ENCODE assay signal across 35 cellular contexts in genomic region chr12:2095878-2096277, GRCh38. TPM values are rescaled to one million over a fixed set of nuclear protein-coding genes. Genes with fewer than 3 reads are reported as not detected.
A peak's percentile ranks its signal among the peaks of the same experiment; 100 is the strongest.
DNase-seq lines count a peak whose midpoint lies in the region; ATAC-seq, FAIRE-seq and TF ChIP-seq lines count a peak whose summit lies in the region.
"Had no signal": no experiment of that assay in that cellular context is flagged by ENCODE, and none has a peak within 500 bp of the region (broad histone marks: within the 10 kb centered on the region; RNA-seq: fewer than 3 reads in every experiment).

No MANE protein-coding gene starts in this region.

- no peak overlapping the region for H3K27ac ChIP-seq in keratinocyte (ENCODE audit: control insufficient read depth, insufficient read depth, low read length)
- H3K27ac ChIP-seq in stomach = peak overlapping the region in 3 of 5 donors; percentile 41 to 79 (median 54)
- no peak overlapping the region for H3K27ac ChIP-seq in lower lobe of right lung
- H3K27ac ChIP-seq: esophagus squamous epithelium, neutrophil, testis had no signal

- no peaks in the 10 kb centered on the region for H4K20me1 ChIP-seq in keratinocyte (ENCODE audit: control insufficient read depth, extremely low read depth, insufficient read depth, low read length)

- 71 to 83% (median 79%) methylated on average over 5 of the region's 5 CpGs for WGBS in stomach, 5 donors

- dilution Hi-C loops in keratinocyte (cut with MboI; ENCODE audit: extremely low pct_ligation_motif_present, low sequenced_read_pairs) = no loop called here

- H3K9me3 Mint-ChIP-seq in central memory CD8-positive, alpha-beta T cell = no peaks in the 10 kb centered on the region
- H3K9me3 Mint-ChIP-seq: activated CD4-positive, alpha-beta T cell treated with anti-CD3 and anti-CD28 coated beads, Interleukin-2, amount 10 ng/mL, durations not matched to agents 24 days and 14 days; activated naive CD8-positive, alpha-beta T cell treated with anti-CD3 and anti-CD28 coated beads for 36 hours; activated T-helper 2 cell treated with anti-CD3 and anti-CD28 coated beads, Interferon-gamma antibody, Interleukin-2, Interleukin-4, amounts not matched to agents 10 μg/mL and 5 μg/mL and 100 μg/mL, durations not matched to agents 14 hours and 24 hours and 36 hours; CD8-positive, alpha-beta T cell; dendritic cell treated with granulocyte-macrophage colony-stimulating factor and Interleukin-4, amounts not matched to agents 40 ng/mL and 50 ng/mL, for 4 days; GM23338; naive B cell; stimulated activated naive B cell treated with anti-CD40 and anti-IgM and Interleukin-4, amounts not matched to agents 10 μg/mL and 1 μg/mL and 100 μg/mL, for 72 hours had no signal

- TF ChIP-seq EP300 in stomach (IDR thresholded peaks at IDR 0.05) = peak; percentile 83

- no peaks in the 10 kb centered on the region for H3K9me1 ChIP-seq in keratinocyte (ENCODE audit: control insufficient read depth, extremely low read depth, insufficient read depth, low read length)

- H3K9me3 ChIP-seq in keratinocyte (ENCODE audit: control insufficient read depth, low read depth, low read length) = no peaks in the 10 kb centered on the region
- H3K9me3 ChIP-seq in stomach = no peaks in the 10 kb centered on the region
- no peaks in the 10 kb centered on the region for H3K9me3 ChIP-seq in lower lobe of right lung
- H3K9me3 ChIP-seq: BE2C, esophagus squamous epithelium, neutrophil, testis had no signal

- TF ChIP-seq POLR2A in stomach (IDR thresholded peaks at IDR 0.05) = no peak

- H3K9ac ChIP-seq in keratinocyte (ENCODE audit: control insufficient read depth, extremely low read depth, insufficient read depth, low read length) = no peak overlapping the region

- H3K4me1 ChIP-seq in keratinocyte (ENCODE audit: control insufficient read depth, extremely low read depth, insufficient read depth, low read length) = peaks cover 13% of the 10 kb centered on the region
- H3K4me1 ChIP-seq in stomach = peaks cover 0 to 64% (median 20%) of the 10 kb centered on the region in 4 donors
- peaks cover 10% of the 10 kb centered on the region for H3K4me1 ChIP-seq in lower lobe of right lung
- H3K4me1 ChIP-seq: BE2C, testis had no signal

- FAIRE-seq in keratinocyte (lab: Jason Lieb, UNC) (no peak), urothelium cell line (lab: Jason Lieb, UNC) (no peak)
- FAIRE-seq: astrocyte had no signal

- DNase-seq in NCI-H345 treated with DMSO at 0.1 percent for 48 hours (lab: John Stamatoyannopoulos, UW; ENCODE audit: unreplicated experiment) (peak; percentile 7), keratinocyte (ENCODE audit: low read depth, low spot score) (no peak), stomach (no peak), urothelium cell line (ENCODE audit: low spot score) (no peak), MV-4-11 (lab: John Stamatoyannopoulos, UW) (no peak), lower lobe of right lung (no peak)
- no peak for DNase-seq in central memory CD8-positive, alpha-beta T cell (ENCODE audit: low spot score in 2 of 2)
- no peak for DNase-seq in activated effector memory CD4-positive, alpha-beta T cell treated with Interleukin-2 at 50 U/mL for 16 hours
- DNase-seq: activated CD4-positive, alpha-beta T cell treated with anti-CD3 and anti-CD28 coated beads, Interleukin-2, amount 10 ng/mL, durations not matched to agents 24 days and 14 days; activated CD8-positive, alpha-beta memory T cell treated with anti-CD3 and anti-CD28 coated beads for 24 hours; activated naive CD8-positive, alpha-beta T cell treated with anti-CD3 and anti-CD28 coated beads for 36 hours; activated T-cell treated with anti-CD3 and anti-CD28 coated beads for 4 hours; BE2C; caudate nucleus; CD8-positive, alpha-beta T cell; esophagus squamous epithelium; foreskin melanocyte; hippocampal formation; Kasumi-1; mesendoderm; naive B cell; NCI-H1436; NCI-H2081; NCI-H226; NCI-H748 treated with DMSO at 0.1 percent for 48 hours; stimulated activated naive B cell treated with anti-CD40 and anti-IgM and Interleukin-4, amounts not matched to agents 10 μg/mL and 1 μg/mL and 100 μg/mL, for 72 hours; T1000; testis had no signal

- no peaks in the 10 kb centered on the region for H3K27me3 ChIP-seq in keratinocyte (ENCODE audit: control insufficient read depth, extremely low read depth, insufficient read depth, low read length)
- H3K27me3 ChIP-seq in stomach = no peaks in the 10 kb centered on the region
- peaks cover 3% of the 10 kb centered on the region for H3K27me3 ChIP-seq in lower lobe of right lung (ENCODE audit: low read depth)
- H3K27me3 ChIP-seq: neutrophil, testis had no signal

- H3K36me3 Mint-ChIP-seq in central memory CD8-positive, alpha-beta T cell (ENCODE audit: insufficient read depth) = peaks cover 4% of the 10 kb centered on the region
- H3K36me3 Mint-ChIP-seq: activated naive CD8-positive, alpha-beta T cell treated with anti-CD3 and anti-CD28 coated beads for 36 hours; CD8-positive, alpha-beta T cell; naive B cell; stimulated activated naive B cell treated with anti-CD40 and anti-IgM and Interleukin-4, amounts not matched to agents 10 μg/mL and 1 μg/mL and 100 μg/mL, for 72 hours had no signal

- peaks cover 49% of the 10 kb centered on the region for H3K27me3 Mint-ChIP-seq in central memory CD8-positive, alpha-beta T cell
- H3K27me3 Mint-ChIP-seq: activated CD4-positive, alpha-beta T cell treated with anti-CD3 and anti-CD28 coated beads, Interleukin-2, amount 10 ng/mL, durations not matched to agents 24 days and 14 days; dendritic cell treated with granulocyte-macrophage colony-stimulating factor and Interleukin-4, amounts not matched to agents 40 ng/mL and 50 ng/mL, for 4 days had no signal

- ATAC-seq in central memory CD8-positive, alpha-beta T cell (replicated peaks; ENCODE audit: extremely low read depth, poor library complexity, severe bottlenecking) = no peak
- ATAC-seq in lower lobe of right lung = no peak
- ATAC-seq: CD8-positive, alpha-beta T cell; GM23338; left colon; Panc1; stimulated activated naive B cell treated with anti-CD40 and anti-IgM and Interleukin-4, amounts not matched to agents 10 μg/mL and 1 μg/mL and 100 μg/mL, for 72 hours had no signal

- H3K4me3 Mint-ChIP-seq in central memory CD8-positive, alpha-beta T cell = no peak overlapping the region
- H3K4me3 Mint-ChIP-seq: activated CD4-positive, alpha-beta T cell treated with anti-CD3 and anti-CD28 coated beads, Interleukin-2, amount 10 ng/mL, durations not matched to agents 24 days and 14 days; activated naive CD8-positive, alpha-beta T cell treated with anti-CD3 and anti-CD28 coated beads for 36 hours; CD8-positive, alpha-beta T cell; dendritic cell treated with granulocyte-macrophage colony-stimulating factor and Interleukin-4, amounts not matched to agents 40 ng/mL and 50 ng/mL, for 4 days; GM23338; naive B cell; stimulated activated naive B cell treated with anti-CD40 and anti-IgM and Interleukin-4, amounts not matched to agents 10 μg/mL and 1 μg/mL and 100 μg/mL, for 72 hours had no signal

- intact Hi-C loops in stomach (cut with DNase I; ENCODE audit: low total_unique reads) (no loop called here), lower lobe of right lung (cut with DNase I) (no loop called here)

- no peaks in the 10 kb centered on the region for H3K79me2 ChIP-seq in keratinocyte (ENCODE audit: control insufficient read depth, insufficient read depth, low read length)

- peaks cover 5% of the 10 kb centered on the region for H3K4me1 Mint-ChIP-seq in central memory CD8-positive, alpha-beta T cell
- H3K4me1 Mint-ChIP-seq: stimulated activated naive B cell treated with anti-CD40 and anti-IgM and Interleukin-4, amounts not matched to agents 10 μg/mL and 1 μg/mL and 100 μg/mL, for 72 hours had no signal

- no peak overlapping the region for H3K4me3 ChIP-seq in keratinocyte (ENCODE audit: control insufficient read depth in 2 of 3, extremely low read depth in 1 of 3, insufficient read depth in 2 of 3, low read depth in 1 of 3, low read length in 3 of 3)
- no peak overlapping the region for H3K4me3 ChIP-seq in stomach
- H3K4me3 ChIP-seq in lower lobe of right lung = no peak overlapping the region
- H3K4me3 ChIP-seq: esophagus squamous epithelium, GM23338, testis had no signal

- TF ChIP-seq CTCF in keratinocyte (optimal IDR thresholded peaks at IDR 0.05 in 1 of 3, IDR thresholded peaks at IDR 0.05 in 1 of 3, conservative IDR thresholded peaks at IDR 0.05 in 1 of 3; ENCODE audit: extremely low read depth in 1 of 3, insufficient read depth in 2 of 3, low read length in 3 of 3) = no peak
- no peak for TF ChIP-seq CTCF in stomach (IDR thresholded peaks at IDR 0.05)
- no peak for TF ChIP-seq CTCF in lower lobe of right lung (IDR thresholded peaks at IDR 0.05)

- H3K27ac Mint-ChIP-seq in central memory CD8-positive, alpha-beta T cell (ENCODE audit: low read depth) = peak overlapping the region; percentile 79
- H3K27ac Mint-ChIP-seq: activated CD4-positive, alpha-beta T cell treated with anti-CD3 and anti-CD28 coated beads, Interleukin-2, amount 10 ng/mL, durations not matched to agents 24 days and 14 days; activated naive CD8-positive, alpha-beta T cell treated with anti-CD3 and anti-CD28 coated beads for 36 hours; activated T-helper 2 cell treated with anti-CD3 and anti-CD28 coated beads, Interferon-gamma antibody, Interleukin-2, Interleukin-4, amounts not matched to agents 10 μg/mL and 5 μg/mL and 100 μg/mL, durations not matched to agents 14 hours and 24 hours and 36 hours; CD8-positive, alpha-beta T cell; dendritic cell treated with granulocyte-macrophage colony-stimulating factor and Interleukin-4, amounts not matched to agents 40 ng/mL and 50 ng/mL, for 4 days; GM23338; naive B cell; stimulated activated naive B cell treated with anti-CD40 and anti-IgM and Interleukin-4, amounts not matched to agents 10 μg/mL and 1 μg/mL and 100 μg/mL, for 72 hours had no signal

- peak overlapping the region; percentile 10 for H3K4me2 ChIP-seq in keratinocyte (ENCODE audit: control insufficient read depth, extremely low read depth, insufficient read depth, low read depth, low read length)
- H3K4me2 ChIP-seq: GM23338 had no signal

- H3K36me3 ChIP-seq in keratinocyte (ENCODE audit: control insufficient read depth in 2 of 2, extremely low read depth in 1 of 2, insufficient read depth in 2 of 2, low read length in 2 of 2) (no peaks in the 10 kb centered on the region), stomach (no peaks in the 10 kb centered on the region), lower lobe of right lung (no peaks in the 10 kb centered on the region)
- H3K36me3 ChIP-seq: BE2C, esophagus squamous epithelium, neutrophil had no signal

- H2AFZ ChIP-seq in keratinocyte (ENCODE audit: control insufficient read depth, low read length) = no peak overlapping the region
- H2AFZ ChIP-seq: GM23338 had no signal

RNA-seq across cellular contexts. Expression of gene CACNA1C, which starts 43.1 kb away (rescaled TPM):
- polyA plus RNA-seq in keratinocyte (not detected in 3 replicates), stomach (1 to 10 TPM in 1 of 3 donors, under 1 TPM in 2; 0.31 to 2.8 (median 0.93) TPM)
- not detected for polyA plus RNA-seq in keratinocyte (2011; ENCODE audit: low read depth)
- not detected in 2 replicates for polyA plus RNA-seq in keratinocyte (2011; cell fraction: cytosol; rRNA removed)
- 0.03 TPM in 1 of 2 replicates, not detected in the other for polyA plus RNA-seq in keratinocyte (2011; cell fraction: nucleus; rRNA removed)
- not detected in 2 replicates for polyA plus RNA-seq in keratinocyte (2012; ENCODE audit: low replicate concordance)
- 0.03 TPM in 1 of 3 replicates, not detected in the others for polyA minus RNA-seq in keratinocyte
- polyA minus RNA-seq in keratinocyte (2011; cell fraction: cytosol; rRNA and poly(A)+ RNA removed) = not detected
- not detected in 2 replicates for polyA minus RNA-seq in keratinocyte (2011; cell fraction: nucleus; rRNA and poly(A)+ RNA removed)
- total RNA-seq in stomach (10 to 100 TPM in 3 of 5 donors, 1 to 10 TPM in 2; 6.7 to 55.8 (median 23.7) TPM), lower lobe of right lung (8.4 TPM)

Comparison
In these comparisons a context has a peak if more than half of its experiments do, and no peak if none do; other contexts are left out.
1. H3K27ac ChIP-seq: peak in stomach (3 of 5); none in keratinocyte (single experiment) and lower lobe of right lung (single experiment).